In the genomic region with DNA sequence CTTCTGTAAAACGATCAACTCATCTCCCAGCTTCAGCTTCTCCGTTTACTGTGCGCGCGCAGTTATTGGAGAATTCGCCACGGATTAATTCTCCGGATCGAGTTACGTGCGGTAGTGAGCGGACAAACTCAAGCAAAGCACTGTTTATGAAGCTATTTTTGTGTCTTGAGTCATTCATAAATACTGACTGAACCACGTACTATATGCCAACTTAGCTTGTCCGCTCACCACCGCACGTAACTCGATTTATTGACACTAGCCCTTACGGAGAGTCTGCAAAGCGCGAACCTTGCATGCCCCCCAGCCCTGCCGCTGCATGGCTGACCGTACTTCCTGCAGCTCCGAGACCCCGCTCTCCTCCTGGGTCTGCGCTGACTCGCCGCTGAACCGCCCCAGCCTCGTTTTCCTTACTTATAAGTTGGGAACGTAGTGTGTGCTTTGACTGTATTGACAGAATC, we compare ENCODE assay signal across 8 cellular contexts. TPM values are rescaled to one million over a fixed set of nuclear protein-coding genes. Genes with fewer than 3 reads are reported as not detected.
DNase-seq lines count a peak whose midpoint lies in the region; ATAC-seq and TF ChIP-seq lines count a peak whose summit lies in the region.

No MANE protein-coding gene starts in this region.

- peaks cover 53% of the 10 kb centered on the region for H3K4me1 Mint-ChIP-seq in GM23338
- H3K4me1 Mint-ChIP-seq in activated T-helper 17 cell treated with anti-CD3 and anti-CD28 coated beads, Interleukin-2, amount 50 U/mL, for 72 hours: peaks cover 25% of the 10 kb centered on the region
- H3K4me1 Mint-ChIP-seq in glutamatergic neuron (ENCODE audit: low read depth, unreplicated experiment): peaks cover 6% of the 10 kb centered on the region

- peaks cover 16% of the 10 kb centered on the region; the same call in 1 of the 2 replicates for H4K20me1 ChIP-seq in GM23338 (replicated peaks; ENCODE audit: insufficient read depth)

- H3F3A ChIP-seq in GM23338 (replicated peaks; ENCODE audit: low read depth): no peaks in the 10 kb centered on the region

- H3K9me3 Mint-ChIP-seq in GM23338 (peaks cover under 1% of the 10 kb centered on the region; the same call in 1 of the 3 replicates), glutamatergic neuron (ENCODE audit: unreplicated experiment) (no peaks in the 10 kb centered on the region)
- H3K9me3 Mint-ChIP-seq in activated T-helper 17 cell treated with anti-CD3 and anti-CD28 coated beads, Interleukin-2, amount 50 U/mL, for 72 hours: no peaks in the 10 kb centered on the region

- H3K27me3 Mint-ChIP-seq in GM23338 (ENCODE audit: insufficient read depth, low read depth, poor library complexity): peaks cover 11% of the 10 kb centered on the region
- peaks cover 5% of the 10 kb centered on the region for H3K27me3 Mint-ChIP-seq in activated T-helper 17 cell treated with anti-CD3 and anti-CD28 coated beads, Interleukin-2, amount 50 U/mL, for 72 hours
- no peaks in the 10 kb centered on the region for H3K27me3 Mint-ChIP-seq in glutamatergic neuron (ENCODE audit: unreplicated experiment)

- peak overlapping the region; percentile 78 for H3K4me2 ChIP-seq in GM23338

- peak; percentile 45 to 59 for DNase-seq in NCI-H2081 (lab: John Stamatoyannopoulos, UW)
- no peak for DNase-seq in NCI-H2081 treated with DMSO at 0.1 percent for 48 hours (lab: John Stamatoyannopoulos, UW)
- peak; percentile 68 for DNase-seq in GM23338 (ENCODE audit: low spot score)
- peak; percentile 62 for DNase-seq in NB4 (ENCODE audit: low read depth)
- peak; percentile 54 for DNase-seq in glutamatergic neuron
- DNase-seq in ovary: peak in 2 of 5 donors; percentile 28 to 42
- DNase-seq in A172 (ENCODE audit: low spot score): no peak

- peak; percentile 46 for ATAC-seq in GM23338
- peak; percentile 22 for ATAC-seq in activated T-helper 17 cell treated with anti-CD3 and anti-CD28 coated beads, Interleukin-2, amount 50 U/mL, for 72 hours (replicated peaks)

- H3K4me3 Mint-ChIP-seq in GM23338 (peak overlapping the region; percentile 91), glutamatergic neuron (ENCODE audit: unreplicated experiment) (peak overlapping the region; percentile 91)
- peak overlapping the region; percentile 92 for H3K4me3 Mint-ChIP-seq in activated T-helper 17 cell treated with anti-CD3 and anti-CD28 coated beads, Interleukin-2, amount 50 U/mL, for 72 hours

- intact Hi-C loops in ovary (cut with DNase I): loop anchor here in 2 of 4 donors (5.0 to 10.0 kb wide), 2 partner anchors 68 to 71 kb away; partner anchors contain the start of gene PRKAB2 (in 2 of the 2)

- peaks cover 54% of the 10 kb centered on the region for H3K4me1 ChIP-seq in GM23338 (ENCODE audit: insufficient read depth)
- H3K4me1 ChIP-seq in ovary (ENCODE audit: insufficient read depth): peaks cover 1% of the 10 kb centered on the region

- 0 out of 2 replicates have a peak, but pooled peaks cover 4% of the 10 kb centered on the region for H3K9me2 ChIP-seq in GM23338 (ENCODE audit: insufficient read depth)

- H3K36me3 Mint-ChIP-seq in GM23338 (ENCODE audit: low read depth) (no peaks in the 10 kb centered on the region), glutamatergic neuron (ENCODE audit: unreplicated experiment) (no peaks in the 10 kb centered on the region)
- H3K36me3 Mint-ChIP-seq in activated T-helper 17 cell treated with anti-CD3 and anti-CD28 coated beads, Interleukin-2, amount 50 U/mL, for 72 hours (ENCODE audit: low read depth): peaks cover 15% of the 10 kb centered on the region

- peak overlapping the region; percentile 61; the same call in 1 of the 2 replicates for H2AFZ ChIP-seq in GM23338

- TF ChIP-seq EP300 in ovary (IDR thresholded peaks at IDR 0.05): no peak

- H3K4me3 ChIP-seq in GM23338 (peak overlapping the region; percentile 84), NB4 (ENCODE audit: low read depth, low read length) (peak overlapping the region; percentile 82), ovary (peak overlapping the region; percentile 68)

- H3K36me3 ChIP-seq in GM23338 (ENCODE audit: insufficient read depth) (no peaks in the 10 kb centered on the region), ovary (no peaks in the 10 kb centered on the region)

- H3K79me2 ChIP-seq in GM23338 (replicated peaks; ENCODE audit: insufficient read depth): peaks cover 49% of the 10 kb centered on the region

- no peaks in the 10 kb centered on the region for H3K9me3 ChIP-seq in ovary

- H3K27me3 ChIP-seq in GM23338 (ENCODE audit: insufficient read depth): no peaks in the 10 kb centered on the region; the same call in 1 of the 2 replicates
- no peaks in the 10 kb centered on the region for H3K27me3 ChIP-seq in ovary

- H3K27ac ChIP-seq in GM23338 (ENCODE audit: low read depth): no peak overlapping the region
- peak overlapping the region; percentile 85 to 88 for H3K27ac ChIP-seq in ovary

- TF ChIP-seq POLR2A in NB4 (IDR thresholded peaks at IDR 0.05; ENCODE audit: extremely low read depth, insufficient read length) (no peak), ovary (IDR thresholded peaks at IDR 0.05) (no peak)

- H3K27ac Mint-ChIP-seq in GM23338: no peak overlapping the region
- H3K27ac Mint-ChIP-seq in activated T-helper 17 cell treated with anti-CD3 and anti-CD28 coated beads, Interleukin-2, amount 50 U/mL, for 72 hours: peak overlapping the region; percentile 74
- H3K27ac Mint-ChIP-seq in glutamatergic neuron (ENCODE audit: unreplicated experiment): peak overlapping the region; percentile 14

- 0% methylated on average over 30 of the region's 30 CpGs for WGBS in ovary, 3 donors

- no peak for TF ChIP-seq CTCF in GM23338 (conservative IDR thresholded peaks at IDR 0.05; ENCODE audit: low read depth in 2 of 2)
- TF ChIP-seq CTCF in NB4 (IDR thresholded peaks at IDR 0.05; ENCODE audit: low read depth, low read length): no peak
- no peak for TF ChIP-seq CTCF in glutamatergic neuron (IDR thresholded peaks at IDR 0.05; ENCODE audit: partially characterized antibody, unreplicated experiment)
- no peak for TF ChIP-seq CTCF in ovary (IDR thresholded peaks at IDR 0.05)

TF ChIP-seq in GM23338, 12 proteins besides CTCF, POLR2A, EP300 and RAD21 (continues in another document):
- no peak for TF ChIP-seq CREB1 (CRISPR knock-in tag; IDR thresholded peaks at IDR 0.05; ENCODE audit: low read depth)
- no peak for TF ChIP-seq NANOG (IDR thresholded peaks at IDR 0.05; ENCODE audit: borderline replicate concordance)
- TF ChIP-seq STAT1 (IDR thresholded peaks at IDR 0.05; ENCODE audit: unreplicated experiment): no peak
- no peak for TF ChIP-seq JUNB (IDR thresholded peaks at IDR 0.05; ENCODE audit: unreplicated experiment)
- no peak for TF ChIP-seq REST (IDR thresholded peaks at IDR 0.05; ENCODE audit: unreplicated experiment)
- no peak for TF ChIP-seq EZH2phosphoT487 (IDR thresholded peaks at IDR 0.05; ENCODE audit: unreplicated experiment)

RNA-seq across cellular contexts. Expression of gene CHD1L, which starts 0.8 kb away (rescaled TPM):
- total RNA-seq in GM23338 (2014; rRNA removed; shearing (Covaris generic)): 43.9 and 51.6 TPM in 2 replicates
- polyA plus RNA-seq in GM23338 (2016; fragmentation: Nextera tagmentation; extraction: Ambion mirVana) (25.4 and 29.8 TPM in 2 replicates), ovary (10 to 100 TPM in 1 of 2 donors, 1 to 10 TPM in 1; 8.5 to 23.6 TPM)
- total RNA-seq in activated T-helper 17 cell treated with anti-CD3 and anti-CD28 coated beads, Interleukin-2, amount 50 U/mL, for 72 hours: 10 to 100 TPM; 56.6 to 76.1 TPM
- total RNA-seq in glutamatergic neuron (ENCODE audit: unreplicated experiment) (35.2 TPM), ovary (10 to 100 TPM; 12.2 to 30.9 (median 16.8) TPM)
- total RNA-seq in A172 (2014; rRNA removed; shearing (Covaris generic)): 41.1 and 41.4 TPM in 2 replicates

RNA-seq across cellular contexts. Expression of gene FMO5, which starts 18.1 kb away (rescaled TPM):
- 0.35 and 0.73 TPM in 2 replicates for total RNA-seq in GM23338 (2014; rRNA removed; shearing (Covaris generic))
- polyA plus RNA-seq in GM23338 (2016; fragmentation: Nextera tagmentation; extraction: Ambion mirVana) (0.54 and 0.84 TPM in 2 replicates), ovary (1 to 10 TPM; 3.0 to 4.1 TPM)
- total RNA-seq in activated T-helper 17 cell treated with anti-CD3 and anti-CD28 coated beads, Interleukin-2, amount 50 U/mL, for 72 hours: under 1 TPM; 0.61 to 0.97 TPM
- total RNA-seq in glutamatergic neuron (ENCODE audit: unreplicated experiment) (0.25 TPM), ovary (1 to 10 TPM; 1.8 to 5.7 (median 3.4) TPM)
- total RNA-seq in A172 (2014; rRNA removed; shearing (Covaris generic)): 0.48 TPM in 1 of 2 replicates, not detected in the other

Comparison
In these comparisons a context has a peak if more than half of its experiments do, and no peak if none do; other contexts are left out.
1. DNase-seq: peak in NCI-H2081 (2 of 2), GM23338 (single experiment), NB4 (single experiment) and glutamatergic neuron (single experiment); none in NCI-H2081 treated with DMSO at 0.1 percent for 48 hours (single experiment) and A172 (single experiment).
2. Peak in every context shown above with its lines, with median percentiles within 50 percentile points of each other: H3K4me3 ChIP-seq and H3K4me3 Mint-ChIP-seq.